Comparison of ENCODE assay signal across 8 cellular contexts in the genomic region with DNA sequence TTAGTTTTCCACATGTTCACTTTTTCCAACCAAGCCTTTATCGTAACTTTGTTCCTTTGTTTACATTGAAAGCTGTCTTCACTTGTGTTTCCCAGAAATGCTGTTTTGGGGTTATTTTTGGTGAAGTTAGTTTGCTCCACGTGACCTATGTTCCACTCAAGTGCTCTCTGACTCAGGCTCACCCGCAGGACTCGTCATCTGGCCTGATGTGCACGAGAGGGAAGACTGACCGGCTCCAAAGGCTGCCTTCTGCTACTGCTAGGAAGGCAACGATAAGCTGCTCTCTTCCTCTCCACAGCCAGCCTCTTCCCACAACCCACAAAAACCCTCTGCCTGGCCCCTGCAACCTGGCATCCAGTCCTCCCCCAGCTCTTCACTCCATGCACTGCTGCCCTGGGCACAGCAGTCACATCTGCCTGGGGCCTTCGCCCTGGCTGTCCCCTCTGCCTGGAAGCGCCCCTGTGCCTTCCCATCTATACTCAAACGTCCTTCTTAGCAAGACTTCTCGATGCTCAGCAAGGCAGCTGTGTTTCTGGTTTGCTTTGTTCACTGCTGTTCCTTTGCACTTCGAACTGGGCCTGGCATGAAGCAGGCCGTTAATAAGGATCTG. TPM values are rescaled to one million over a fixed set of nuclear protein-coding genes. Genes with fewer than 3 reads are reported as not detected.
DNase-seq lines count a peak whose midpoint lies in the region; ATAC-seq and TF ChIP-seq lines count a peak whose summit lies in the region.

No MANE protein-coding gene starts in this region.

- H3K36me3 ChIP-seq in endodermal cell (ENCODE audit: control insufficient read depth, insufficient read depth, low read length) = peaks cover 10% of the 10 kb centered on the region
- H3K36me3 ChIP-seq in mucosa of rectum (ENCODE audit: control insufficient read depth in 2 of 2, insufficient read depth in 2 of 2, low read length in 2 of 2) = peaks cover 2 to 3% of the 10 kb centered on the region in 2 donors

- no peak for ATAC-seq in HG03135 (IDR thresholded peaks at IDR 0.05; ENCODE audit: unreplicated experiment)
- no peak for ATAC-seq in GM19395 (IDR thresholded peaks at IDR 0.05; ENCODE audit: unreplicated experiment)

- H3K27ac ChIP-seq in endodermal cell (ENCODE audit: low read depth, low read length) (peak overlapping the region; percentile 40), mucosa of rectum (ENCODE audit: low read depth in 2 of 2, low read length in 2 of 2) (peak overlapping the region; percentile 89 to 91), substantia nigra (ENCODE audit: low read depth, low read length, poor library complexity, severe bottlenecking) (peak overlapping the region; percentile 19)

- H3K9me3 ChIP-seq in endodermal cell (ENCODE audit: control insufficient read depth, low read length) = no peaks in the 10 kb centered on the region
- no peaks in the 10 kb centered on the region for H3K9me3 ChIP-seq in mucosa of rectum (ENCODE audit: control insufficient read depth in 2 of 2, low read length in 2 of 2)

- peaks cover 2% of the 10 kb centered on the region for H3K36me3 Mint-ChIP-seq in activated CD4-positive, alpha-beta T cell treated with anti-CD3 and anti-CD28 coated beads, Interleukin-2, amount 10 ng/mL, durations not matched to agents 24 days and 14 days (ENCODE audit: low read depth)
- peaks cover 12% of the 10 kb centered on the region for H3K36me3 Mint-ChIP-seq in endodermal cell (ENCODE audit: low read depth)

- H3K4me3 Mint-ChIP-seq in activated CD4-positive, alpha-beta T cell treated with anti-CD3 and anti-CD28 coated beads, Interleukin-2, amount 10 ng/mL, durations not matched to agents 24 days and 14 days = peak overlapping the region; percentile 83
- H3K4me3 Mint-ChIP-seq in endodermal cell = no peak overlapping the region

- DNase-seq in CD1c-positive myeloid dendritic cell (ENCODE audit: extremely low spot score) (peak; percentile 90), HS-5 (ENCODE audit: low read depth) (peak; percentile 45), endodermal cell (no peak), substantia nigra (lab: John Stamatoyannopoulos, UW) (peak in 11 of 49 donors; percentile 2 to 45 (median 19))
- peak; percentile 75 for DNase-seq in activated CD4-positive, alpha-beta T cell treated with anti-CD3 and anti-CD28 coated beads, Interleukin-2, amount 10 ng/mL, durations not matched to agents 24 days and 14 days

- H3K9me3 Mint-ChIP-seq in activated CD4-positive, alpha-beta T cell treated with anti-CD3 and anti-CD28 coated beads, Interleukin-2, amount 10 ng/mL, durations not matched to agents 24 days and 14 days = no peaks in the 10 kb centered on the region
- no peaks in the 10 kb centered on the region for H3K9me3 Mint-ChIP-seq in endodermal cell

- H3K9ac ChIP-seq in endodermal cell (ENCODE audit: extremely low read depth, low read length, poor library complexity, severe bottlenecking) (no peak overlapping the region), mucosa of rectum (ENCODE audit: low read depth in 1 of 2, low read length in 2 of 2) (peak overlapping the region; percentile 41 to 66)

- H3K4me1 ChIP-seq in endodermal cell (ENCODE audit: control insufficient read depth, insufficient read depth, low read length) = no peaks in the 10 kb centered on the region
- peaks cover 20 to 33% of the 10 kb centered on the region in 2 donors for H3K4me1 ChIP-seq in mucosa of rectum (ENCODE audit: control insufficient read depth in 2 of 2, insufficient read depth in 2 of 2, low read length in 2 of 2)

- peaks cover 2% of the 10 kb centered on the region for H3K27me3 Mint-ChIP-seq in activated CD4-positive, alpha-beta T cell treated with anti-CD3 and anti-CD28 coated beads, Interleukin-2, amount 10 ng/mL, durations not matched to agents 24 days and 14 days
- no peaks in the 10 kb centered on the region for H3K27me3 Mint-ChIP-seq in endodermal cell (ENCODE audit: insufficient read depth)

- H3K4me1 Mint-ChIP-seq in activated CD4-positive, alpha-beta T cell treated with anti-CD3 and anti-CD28 coated beads, Interleukin-2, amount 10 ng/mL, durations not matched to agents 24 days and 14 days = peaks cover 26% of the 10 kb centered on the region
- H3K4me1 Mint-ChIP-seq in endodermal cell = peaks cover 9% of the 10 kb centered on the region

- peak overlapping the region; percentile 88 for H3K27ac Mint-ChIP-seq in activated CD4-positive, alpha-beta T cell treated with anti-CD3 and anti-CD28 coated beads, Interleukin-2, amount 10 ng/mL, durations not matched to agents 24 days and 14 days
- peak overlapping the region; percentile 74 for H3K27ac Mint-ChIP-seq in endodermal cell

- WGBS in endodermal cell (ENCODE audit: insufficient coverage in 1 of 2, insufficient read length in 1 of 2), 2 experiments = 79 to 91% methylated on average over 9 to 13 of the region's 13 CpGs

- no peak overlapping the region for H3K4me3 ChIP-seq in endodermal cell (ENCODE audit: low read length)
- H3K4me3 ChIP-seq in mucosa of rectum (ENCODE audit: low read length in 2 of 2) = peak overlapping the region; percentile 4 to 43

- intact Hi-C loops in activated CD4-positive, alpha-beta T cell treated with anti-CD3 and anti-CD28 coated beads, Interleukin-2, amount 10 ng/mL, durations not matched to agents 24 days and 14 days (cut with micrococcal nuclease) = loop anchor here (2.0 to 5.0 kb wide), 2 partner anchors 20 to 33 kb away; no protein-coding TSS in a partner anchor

- no peaks in the 10 kb centered on the region for H3K27me3 ChIP-seq in endodermal cell (ENCODE audit: control insufficient read depth, insufficient read depth, low read length, poor library complexity, severe bottlenecking)
- no peaks in the 10 kb centered on the region for H3K27me3 ChIP-seq in mucosa of rectum (ENCODE audit: control insufficient read depth in 2 of 2, insufficient read depth in 2 of 2, low read length in 2 of 2)

- TF ChIP-seq CTCF in endodermal cell (conservative IDR thresholded peaks at IDR 0.05) = no peak

RNA-seq across cellular contexts. Expression of a gene that starts 28.0 kb away (rescaled TPM):
- 11.6 and 12.0 TPM in 2 replicates for total RNA-seq in activated CD4-positive, alpha-beta T cell treated with anti-CD3 and anti-CD28 coated beads, Interleukin-2, amount 10 ng/mL, durations not matched to agents 24 days and 14 days
- 10 to 100 TPM; 27.3 to 33.7 TPM for total RNA-seq in endodermal cell
- 32.5 TPM for polyA plus RNA-seq in endodermal cell (2013, experiment 1 of 2)
- polyA plus RNA-seq in endodermal cell (2013, experiment 2 of 2) = 30.0 TPM

Comparison
In these comparisons a context has a peak if more than half of its experiments do, and no peak if none do; other contexts are left out.
1. H3K27ac ChIP-seq: peak in every context shown above with its lines; median percentile 90 in mucosa of rectum; 40 in endodermal cell; 19 in substantia nigra.